Comparison of ENCODE assay signal across 21 cellular contexts in genomic region chr7:140300263-140301131, GRCh38.
DNase-seq lines count a peak whose midpoint lies in the region; ATAC-seq, FAIRE-seq and TF ChIP-seq lines count a peak whose summit lies in the region.
"Had no signal": no experiment of that assay in that cellular context is flagged by ENCODE, and none has a peak within 500 bp of the region (broad histone marks: within the 10 kb centered on the region; RNA-seq: fewer than 3 reads in every experiment).

No MANE protein-coding gene starts in this region.

- ATAC-seq in K562 (peak; percentile 62), Right ventricle myocardium inferior (no peak), heart left ventricle (no peak)

- H3K9me3 ChIP-seq in K562 (replicated peaks; ENCODE audit: control insufficient read depth, insufficient read depth, low read depth, low read length), result no peaks in the 10 kb centered on the region
- no peaks in the 10 kb centered on the region for H3K9me3 ChIP-seq in neutrophil
- no peaks in the 10 kb centered on the region for H3K9me3 ChIP-seq in heart left ventricle
- H3K9me3 ChIP-seq: BE2C, Caco-2 had no signal

- no peaks in the 10 kb centered on the region for H3K79me2 ChIP-seq in K562 (ENCODE audit: control insufficient read depth, insufficient read depth, low read length)

- in situ Hi-C loops in K562 (cut with MboI), result no loop called here

- TF ChIP-seq CTCF in K562 (IDR thresholded peaks at IDR 0.05 in 2 of 3, conservative IDR thresholded peaks at IDR 0.05 in 1 of 3; ENCODE audit: insufficient read depth in 2 of 3, low read depth in 1 of 3, low read length in 3 of 3) (peak; percentile 22 to 34 (median 31); a peak in 3 of 6 replicates), neutrophil (IDR thresholded peaks at IDR 0.05) (no peak), heart left ventricle (IDR thresholded peaks at IDR 0.05) (no peak)

- peak overlapping the region in 1 of 2 experiments; percentile 22; a peak in 1 of 4 replicates for H3K9ac ChIP-seq in K562 (ENCODE audit: insufficient read depth in 1 of 2, low read depth in 2 of 2, low read length in 2 of 2)
- H3K9ac ChIP-seq: GM23248 had no signal

- TF ChIP-seq POLR2A in K562 (conservative IDR thresholded peaks at IDR 0.05), result no peak
- TF ChIP-seq POLR2A in heart left ventricle (IDR thresholded peaks at IDR 0.05), result no peak

- BruUV-seq in K562 (replicated peaks; lab: Mats Ljungman, UMichigan), result no TSS peak

- no peaks in the 10 kb centered on the region for H3K9me1 ChIP-seq in K562 (ENCODE audit: control insufficient read depth, insufficient read depth, low read length)

- POLR2A ChIA-PET in K562 (lab: Yijun Ruan, JAX), result interaction anchor here (0.7 to 1.7 kb wide), 2 partner anchors 7 to 15 kb away, joined by 3 to 6 read pairs; no protein-coding TSS in a partner anchor

- H3K4me3 ChIP-seq in K562 (no peak overlapping the region), neutrophil (ENCODE audit: low read depth in 1 of 2, low read length in 1 of 2) (no peak overlapping the region), heart left ventricle (no peak overlapping the region)
- H3K4me3 ChIP-seq: GM23248 had no signal

- H3K27me3 ChIP-seq in K562 (ENCODE audit: control insufficient read depth in 2 of 2, insufficient read depth in 2 of 2, low read length in 2 of 2) (no peaks in the 10 kb centered on the region), neutrophil (no peaks in the 10 kb centered on the region), heart left ventricle (no peaks in the 10 kb centered on the region)
- H3K27me3 ChIP-seq: BE2C had no signal

- peak in 1 of 2 experiments; percentile 40; a peak in 3 of 4 replicates for TF ChIP-seq RAD21 in K562 (CRISPR knock-in tag; conservative IDR thresholded peaks at IDR 0.05 in 1 of 2, IDR thresholded peaks at IDR 0.05 in 1 of 2)

- H3K27ac ChIP-seq in K562 (ENCODE audit: extremely low read depth, low read depth, low read length) (no peak overlapping the region), neutrophil (peak overlapping the region; percentile 55), heart left ventricle (no peak overlapping the region)
- H3K27ac ChIP-seq: GM23248 had no signal

- intact Hi-C loops in K562 (cut with micrococcal nuclease) (no loop called here), Right ventricle myocardium inferior (cut with DNase I) (no loop called here), posterior cingulate gyrus (cut with DNase I) (loop anchor here (10.0 kb wide), 1 partner anchor 296 kb away; no protein-coding TSS in a partner anchor), heart left ventricle (cut with DNase I) (loop anchor here in 2 of 10 donors (5.0 to 10.0 kb wide), 2 partner anchors 66 to 68 kb away; no protein-coding TSS in a partner anchor)

- H2AFZ ChIP-seq in K562 (ENCODE audit: low read depth, low read length), result 0 out of 2 replicates have a peak overlapping the region, but pooled peaks have one; percentile 29
- H2AFZ ChIP-seq: GM23248 had no signal

- H4K20me1 ChIP-seq in K562 (replicated peaks; ENCODE audit: control insufficient read depth, insufficient read depth, low read length), result no peaks in the 10 kb centered on the region

- CTCF ChIA-PET in K562 (lab: Yijun Ruan, JAX; ENCODE audit: low intra/inter-chr PET ratio), result no interaction called here

- no peaks in the 10 kb centered on the region for H3K4me1 ChIP-seq in K562 (replicated peaks in 1 of 2; ENCODE audit: control insufficient read depth in 2 of 2, insufficient read depth in 2 of 2, low read length in 2 of 2)
- peaks cover 57 to 62% of the 10 kb centered on the region in 2 experiments for H3K4me1 ChIP-seq in neutrophil (ENCODE audit: control insufficient read depth in 1 of 2, insufficient read depth in 1 of 2, low read depth in 1 of 2, low read length in 1 of 2)
- H3K4me1 ChIP-seq in heart left ventricle, result peaks cover 0 to 10% (median 0%) of the 10 kb centered on the region in 12 donors
- H3K4me1 ChIP-seq: BE2C, Caco-2 had no signal

- 27% methylated on average over 13 of the region's 13 CpGs for WGBS in K562 (ENCODE audit: insufficient coverage, low coverage, missing lambda C conversion rate)
- WGBS in heart left ventricle, 4 donors, result 83 to 89% (median 85%) methylated on average over 13 of the region's 13 CpGs

- H3K4me2 ChIP-seq in K562 (ENCODE audit: insufficient read depth, low read length), result no peak overlapping the region

- DNase-seq in activated effector memory CD4-positive, alpha-beta T cell treated with anti-CD3 and anti-CD28 coated beads, Interleukin-2, amount 50 U/mL, for 16 hours, result peak; percentile 28
- DNase-seq in activated effector memory CD4-positive, alpha-beta T cell treated with Interleukin-2 at 50 U/mL for 16 hours, result no peak
- DNase-seq in MV-4-11 (lab: John Stamatoyannopoulos, UW), result peak; percentile 22
- DNase-seq in K562 (ENCODE audit: extremely low read depth in 1 of 4, low spot score in 3 of 4), result peak in 1 of 4 experiments; percentile 38
- DNase-seq in Right ventricle myocardium inferior (ENCODE audit: missing footprints), result no peak
- no peak for DNase-seq in posterior cingulate gyrus
- DNase-seq in heart left ventricle, result no peak
- DNase-seq: ACHN; BE2C; C1 segment of cervical spinal cord; Caco-2; CD4-positive, alpha-beta T cell; GDM1; GM23248; HCEC 1CT had no signal

- FAIRE-seq in K562 (lab: Jason Lieb, UNC), result no peak
- FAIRE-seq: A204.1, D721Med, GM12892, GM18507, H54 had no signal

- H3K36me3 ChIP-seq in K562 (ENCODE audit: control insufficient read depth, insufficient read depth, low read length) (no peaks in the 10 kb centered on the region), neutrophil (no peaks in the 10 kb centered on the region), heart left ventricle (no peaks in the 10 kb centered on the region)
- H3K36me3 ChIP-seq: BE2C had no signal

- no peak for TF ChIP-seq EP300 in K562 (IDR thresholded peaks at IDR 0.05; ENCODE audit: low read length)

TF ChIP-seq in K562, 482 proteins besides CTCF, POLR2A, EP300 and RAD21:
- TF ChIP-seq CTBP1 (IDR thresholded peaks at IDR 0.05; ENCODE audit: borderline replicate concordance), result peak; percentile 27; the same call in 1 of the 2 replicates
- TF ChIP-seq CEBPB (tag; IDR thresholded peaks at IDR 0.05), result peak; percentile 67; the same call in 1 of the 2 replicates
- no peak for TF ChIP-seq SMAD3 (CRISPR knock-in tag; conservative IDR thresholded peaks at IDR 0.05)
- TF ChIP-seq HMBOX1 (IDR thresholded peaks at IDR 0.05), result 0 out of 2 replicates have a peak, but pooled peaks have one; percentile 35
- TF ChIP-seq STAG1 (CRISPR knock-in tag; IDR thresholded peaks at IDR 0.05; ENCODE audit: borderline replicate concordance), result peak; percentile 38; the same call in 1 of the 2 replicates
- TF ChIP-seq TFAP4 (CRISPR knock-in tag; IDR thresholded peaks at IDR 0.05; ENCODE audit: borderline replicate concordance), result 0 out of 2 replicates have a peak, but pooled peaks have one; percentile 10
- TF ChIP-seq USF2 (CRISPR knock-in tag; IDR thresholded peaks at IDR 0.05), result no peak
- TF ChIP-seq ZNF232 (CRISPR knock-in tag; IDR thresholded peaks at IDR 0.05), result 0 out of 2 replicates have a peak, but pooled peaks have one; percentile 36

Comparison
In these comparisons a context has a peak if more than half of its experiments do, and no peak if none do; other contexts are left out.
1. DNase-seq: peak in activated effector memory CD4-positive, alpha-beta T cell treated with anti-CD3 and anti-CD28 coated beads, Interleukin-2, amount 50 U/mL, for 16 hours (single experiment) and MV-4-11 (single experiment); none in activated effector memory CD4-positive, alpha-beta T cell treated with Interleukin-2 at 50 U/mL for 16 hours (single experiment), Right ventricle myocardium inferior (single experiment), posterior cingulate gyrus (0 of 10) and heart left ventricle (0 of 5).
2. CTCF ChIP-seq: peak in K562 (3 of 3); none in neutrophil (single experiment) and heart left ventricle (0 of 12).